ENCODE assay signal across 7 cellular contexts in genomic region chr1:155084722-155085503, GRCh38.
A peak's percentile ranks its signal among the peaks of the same experiment; 100 is the strongest.
DNase-seq lines count a peak whose midpoint lies in the region; ATAC-seq and FAIRE-seq lines count a peak whose summit lies in the region.

No MANE protein-coding gene starts in this region.

- FAIRE-seq in GM18507 (lab: Jason Lieb, UNC) = peak; percentile 95

- ATAC-seq in HG03025 (IDR thresholded peaks at IDR 0.05; ENCODE audit: low FRiP score, unreplicated experiment) = peak; percentile 75

- DNase-seq in GM18507 (ENCODE audit: extremely low spot score, insufficient read length, low read depth) = peak; percentile 87
- peak; percentile 88 for DNase-seq in NCI-H2029 (lab: John Stamatoyannopoulos, UW)
- DNase-seq in T-helper 9 cell = peak; percentile 85
- peak; percentile 98 for DNase-seq in astrocyte of the hippocampus (ENCODE audit: low read depth, low spot score)
- DNase-seq in hippocampal formation (lab: John Stamatoyannopoulos, UW) = peak; percentile 90 to 94
- DNase-seq in retina = peak; percentile 98

Comparison
In these comparisons a context has a peak if more than half of its experiments do, and no peak if none do; other contexts are left out.
1. Peak in every context shown above with its lines: DNase-seq and ATAC-seq.